Comparison of ENCODE assay signal across 8 cellular contexts in genomic region chr11:69166186-69167115, GRCh38. TPM values are rescaled to one million over a fixed set of nuclear protein-coding genes. Genes with fewer than 3 reads are reported as not detected.
DNase-seq lines count a peak whose midpoint lies in the region; ATAC-seq and TF ChIP-seq lines count a peak whose summit lies in the region.

No MANE protein-coding gene starts in this region.

- ATAC-seq in GM21423 (IDR thresholded peaks at IDR 0.05; ENCODE audit: unreplicated experiment) (peak; percentile 89), HG03571 (IDR thresholded peaks at IDR 0.05; ENCODE audit: unreplicated experiment) (peak; percentile 86), naive B cell (ENCODE audit: low read depth in 2 of 2) (peak; percentile 39 to 66), aorta (ENCODE audit: low FRiP score) (peak; percentile 80)

- peaks cover 3% of the 10 kb centered on the region for H3K36me3 Mint-ChIP-seq in chondrocyte (ENCODE audit: low read depth)
- H3K36me3 Mint-ChIP-seq in naive B cell = peaks cover 4 to 15% of the 10 kb centered on the region in 2 donors

- peak; percentile 74 for TF ChIP-seq CTCF in chondrocyte (IDR thresholded peaks at IDR 0.05)

- no peaks in the 10 kb centered on the region for H3K27me3 ChIP-seq in aorta (ENCODE audit: control insufficient read depth in 1 of 2, insufficient read depth in 2 of 2, low read length in 1 of 2)

- intact Hi-C loops in aorta (cut with DNase I) = no loop called here

- H3K4me1 ChIP-seq in aorta (ENCODE audit: control insufficient read depth in 1 of 2, insufficient read depth in 2 of 2, low read length in 2 of 2) = no peaks in the 10 kb centered on the region

- H3K4me3 ChIP-seq in aorta (ENCODE audit: low read length in 2 of 2) = no peak overlapping the region

- 35 to 40% methylated on average over 21 of the region's 21 CpGs for WGBS in aorta, 2 donors

- H3K36me3 ChIP-seq in aorta (ENCODE audit: control insufficient read depth in 1 of 2, insufficient read depth in 2 of 2, low read length in 1 of 2) = no peaks in the 10 kb centered on the region

- H3K27me3 Mint-ChIP-seq in chondrocyte (ENCODE audit: low read depth) (no peaks in the 10 kb centered on the region), naive B cell (peaks cover 25 to 39% (median 32%) of the 10 kb centered on the region in 3 donors)

- H3K27ac Mint-ChIP-seq in chondrocyte (ENCODE audit: unreplicated experiment) (peak overlapping the region; percentile 83), naive B cell (peak overlapping the region in 2 of 6 donors; percentile 28 to 83)

- H3K9me3 Mint-ChIP-seq in chondrocyte (ENCODE audit: low read depth) (peaks cover 13% of the 10 kb centered on the region), naive B cell (peaks cover 5 to 22% (median 11%) of the 10 kb centered on the region in 7 donors)

- no peaks in the 10 kb centered on the region for H3K9me3 ChIP-seq in aorta (ENCODE audit: control insufficient read depth, low read length)

- H3K4me1 Mint-ChIP-seq in chondrocyte (ENCODE audit: low read depth) (peaks cover 34% of the 10 kb centered on the region), naive B cell (peaks cover 0 to 8% (median 3%) of the 10 kb centered on the region in 3 donors)

- H3K4me3 Mint-ChIP-seq in chondrocyte (ENCODE audit: unreplicated experiment) = peak overlapping the region; percentile 46
- H3K4me3 Mint-ChIP-seq in naive B cell = no peak overlapping the region

- DNase-seq in GDM1 (lab: John Stamatoyannopoulos, UW) = peak; percentile 54
- peak; percentile 73 for DNase-seq in SW480 (ENCODE audit: low spot score)
- peak; percentile 76 for DNase-seq in chondrocyte (ENCODE audit: low spot score)
- DNase-seq in naive B cell = no peak
- DNase-seq in aorta = peak; percentile 66 to 86
- DNase-seq in NCI-H446 treated with DMSO at 0.1 percent for 48 hours (lab: John Stamatoyannopoulos, UW) = no peak

- H3K27ac ChIP-seq in aorta (ENCODE audit: low read depth in 1 of 2, low read length in 2 of 2) = no peak overlapping the region

RNA-seq across cellular contexts. Expression of gene SMIM38, which starts 10.7 kb away (rescaled TPM):
- total RNA-seq in chondrocyte = 0.12 to 0.60 TPM (median 0.41 TPM) in 3 replicates
- polyA plus RNA-seq in naive B cell (ENCODE audit: low read depth in 6 of 6) = not detected
- total RNA-seq in aorta = 1 to 10 TPM; 1.6 to 2.8 TPM
- polyA plus RNA-seq in aorta = under 1 TPM in 1 of 2 donors, not detected in 1; 0.56 TPM

Comparison
In these comparisons a context has a peak if more than half of its experiments do, and no peak if none do; other contexts are left out.
1. DNase-seq: peak in GDM1 (single experiment), SW480 (single experiment), chondrocyte (single experiment) and aorta (2 of 2); none in naive B cell (single experiment) and NCI-H446 treated with DMSO at 0.1 percent for 48 hours (single experiment).
2. Peak in every context shown above with its lines, with median percentiles within 50 percentile points of each other: ATAC-seq.